In the genomic region with DNA sequence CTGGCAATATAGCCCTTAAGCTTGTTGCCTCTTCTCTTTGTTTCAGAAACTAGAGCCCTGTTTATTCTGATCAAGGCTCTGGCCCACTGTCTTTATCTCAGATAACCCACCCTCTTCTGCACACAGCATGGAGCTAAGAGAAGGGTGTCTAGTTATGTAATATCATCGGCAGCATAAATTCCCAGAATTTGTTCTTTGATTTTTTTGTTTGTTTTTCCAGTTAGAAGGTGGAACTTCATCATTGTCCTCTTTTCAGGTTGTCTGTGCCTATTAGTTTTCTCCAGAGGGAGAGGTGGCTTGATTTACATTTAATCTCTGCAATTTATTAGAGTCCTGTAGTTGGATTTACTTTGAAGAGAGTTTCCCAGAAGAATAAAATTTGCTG, we compare ENCODE assay signal across 25 cellular contexts. TPM values are rescaled to one million over a fixed set of nuclear protein-coding genes. Genes with fewer than 3 reads are reported as not detected.
DNase-seq lines count a peak whose midpoint lies in the region; ATAC-seq, FAIRE-seq and TF ChIP-seq lines count a peak whose summit lies in the region.
"Had no signal": no experiment of that assay in that cellular context is flagged by ENCODE, and none has a peak within 500 bp of the region (broad histone marks: within the 10 kb centered on the region; RNA-seq: fewer than 3 reads in every experiment).

No MANE protein-coding gene starts in this region.

- peak overlapping the region; percentile 85 for H4K5ac ChIP-seq in H1 (ENCODE audit: insufficient read length, low read depth, low read length)

- DNase-seq in HepG2 (ENCODE audit: low spot score) (no peak), H1 (ENCODE audit: low read depth in 1 of 2, low spot score in 2 of 2) (no peak), kidney tubule cell (ENCODE audit: low spot score) (no peak), cerebellar cortex (ENCODE audit: low spot score) (no peak)
- DNase-seq: CD8-positive, alpha-beta memory T cell; DMS 273 treated with DMSO at 0.1 percent for 48 hours; DND-41; HFFc6; KG1; MG63; NCI-H2029; NCI-H446 treated with DMSO at 0.1 percent for 48 hours; NCI-H526; NCI-H82; Right ventricle myocardium superior; RPMI8226 had no signal

- H3K4me2 ChIP-seq in HepG2 (ENCODE audit: low read depth, low read length) (no peak overlapping the region), H1 (ENCODE audit: insufficient read depth in 1 of 2, low read depth in 2 of 2, low read length in 2 of 2) (peak overlapping the region; percentile 51 to 59)

- no peak overlapping the region for H3K9ac ChIP-seq in liver (ENCODE audit: low read depth in 1 of 2, low read length in 2 of 2)
- H3K9ac ChIP-seq in HepG2 (ENCODE audit: insufficient read depth, low read depth, low read length), result no peak overlapping the region
- peak overlapping the region in 1 of 4 experiments; percentile 14; a peak in 2 of 7 replicates for H3K9ac ChIP-seq in H1 (replicated peaks in 1 of 4; ENCODE audit: extremely low read depth in 1 of 4, low read depth in 3 of 4, low read length in 3 of 4)
- peak overlapping the region; percentile 81 for H3K9ac ChIP-seq in iPS-20b (ENCODE audit: low read depth, low read length)

- H2BK5ac ChIP-seq in H1 (ENCODE audit: low read depth, low read length), result peak overlapping the region; percentile 99

- no TSS peak for BruUV-seq in HepG2 (replicated peaks; lab: Mats Ljungman, UMichigan)

- FAIRE-seq in HepG2 (lab: Jason Lieb, UNC) (no peak), H1 (lab: Jason Lieb, UNC) (no peak)

- peak overlapping the region; percentile 97 for H2BK20ac ChIP-seq in H1 (ENCODE audit: low read length)

- H2BK15ac ChIP-seq in H1 (ENCODE audit: low read length), result no peak overlapping the region

- H3K4ac ChIP-seq in H1 (replicated peaks; ENCODE audit: insufficient read length, low read depth, low read length), result peak overlapping the region; percentile 40

- no peaks in the 10 kb centered on the region for H4K20me1 ChIP-seq in HepG2 (ENCODE audit: insufficient read depth, low read length)
- no peaks in the 10 kb centered on the region for H4K20me1 ChIP-seq in H1 (replicated peaks in 1 of 2; ENCODE audit: control insufficient read depth in 1 of 2, insufficient read depth in 2 of 2, low read length in 2 of 2)

- H4K91ac ChIP-seq in H1 (replicated peaks; ENCODE audit: insufficient read length, low read length), result peak overlapping the region; percentile 67

- H3K23ac ChIP-seq in H1 (ENCODE audit: insufficient read length), result no peak overlapping the region

- H3K4me3 ChIP-seq in liver (ENCODE audit: low read depth in 1 of 3, low read length in 3 of 3) (no peak overlapping the region), HepG2 (replicated peaks in 1 of 3; ENCODE audit: insufficient read depth in 1 of 3, low read depth in 2 of 3, low read length in 3 of 3) (no peak overlapping the region), H1 (ENCODE audit: extremely low read depth in 1 of 4, insufficient read depth in 2 of 4, low read depth in 3 of 4, low read length in 4 of 4) (peak overlapping the region in 1 of 4 experiments; percentile 45; a peak in 2 of 8 replicates), iPS-20b (ENCODE audit: low read length) (peak overlapping the region; percentile 54)
- H3K4me3 ChIP-seq: MG63, SJSA1 had no signal

- no peaks in the 10 kb centered on the region for H3K79me2 ChIP-seq in HepG2 (ENCODE audit: insufficient read depth, low read length)
- H3K79me2 ChIP-seq in H1 (ENCODE audit: control insufficient read depth in 1 of 2, insufficient read depth in 2 of 2, low read length in 2 of 2), result peaks cover 0 to 18% of the 10 kb centered on the region in 2 experiments; a peak in 3 of 4 replicates

- H3K27ac ChIP-seq in liver (ENCODE audit: low read depth in 1 of 2, low read length in 2 of 2) (peak overlapping the region; percentile 19 to 69), HepG2 (ENCODE audit: extremely low read length, insufficient read depth, low read length) (no peak overlapping the region), H1 (ENCODE audit: low read depth, low read length) (peak overlapping the region; percentile 91), iPS-20b (ENCODE audit: low read length) (peak overlapping the region; percentile 90)
- H3K27ac ChIP-seq: 22Rv1, HL-60, SJSA1 had no signal

- H3K79me1 ChIP-seq in H1 (ENCODE audit: low read depth, low read length), result no peaks in the 10 kb centered on the region

- TF ChIP-seq EP300 in HepG2 (IDR thresholded peaks at IDR 0.05; ENCODE audit: low read depth in 2 of 2, low read length in 2 of 2), result no peak
- no peak for TF ChIP-seq EP300 in HepG2 (CRISPR knock-in tag; IDR thresholded peaks at IDR 0.05; ENCODE audit: borderline replicate concordance)
- TF ChIP-seq EP300 in H1 (IDR thresholded peaks at IDR 0.05; ENCODE audit: borderline replicate concordance in 1 of 2, low read depth in 2 of 2, low read length in 2 of 2), result no peak

- H3K23me2 ChIP-seq in H1 (ENCODE audit: low read depth, low read length), result peaks cover 6% of the 10 kb centered on the region; the same call in 1 of the 2 replicates

- H3K9me3 ChIP-seq in liver (ENCODE audit: control insufficient read depth in 4 of 4, low read length in 3 of 4) (no peaks in the 10 kb centered on the region), HepG2 (ENCODE audit: low read length) (no peaks in the 10 kb centered on the region), H1 (ENCODE audit: insufficient read depth in 2 of 2, low read depth in 1 of 2, low read length in 1 of 2) (no peaks in the 10 kb centered on the region), iPS-20b (ENCODE audit: insufficient read depth, low read depth, low read length) (no peaks in the 10 kb centered on the region)
- H3K9me3 ChIP-seq: MG63, SJSA1 had no signal

- ATAC-seq in HepG2 (no peak), HG03439 (IDR thresholded peaks at IDR 0.05; ENCODE audit: unreplicated experiment) (no peak), HG02884 (IDR thresholded peaks at IDR 0.05; ENCODE audit: unreplicated experiment) (no peak)

- POLR2A ChIA-PET in HepG2 (lab: Yijun Ruan, JAX), result interaction anchor here (1.2 to 2.1 kb wide), 3 partner anchors 9 to 16 kb away, joined by 3 to 22 read pairs (median 6); a partner anchor contains a TSS
- POLR2A ChIA-PET in H1 (lab: Charles Lee; ENCODE audit: partially characterized antibody), result interaction anchor here (0.6 to 5.8 kb wide), 9 partner anchors 8 to 1744 kb away, joined by 3 to 37 read pairs (median 4); a partner anchor contains a TSS

- TF ChIP-seq CTCF in liver (IDR thresholded peaks at IDR 0.05; ENCODE audit: low read depth, low read length, missing input control) (no peak), HepG2 (CRISPR knock-in tag; IDR thresholded peaks at IDR 0.05) (no peak), H1 (IDR thresholded peaks at IDR 0.05; ENCODE audit: control extremely low read depth in 1 of 3, insufficient read depth in 1 of 3, low read depth in 1 of 3, low read length in 3 of 3) (no peak)

- H2AFZ ChIP-seq in HepG2 (ENCODE audit: low read length), result no peak overlapping the region
- H2AFZ ChIP-seq in H1 (ENCODE audit: low read length), result no peak overlapping the region

- peak overlapping the region; percentile 91; the same call in 1 of the 2 replicates for H2BK12ac ChIP-seq in H1 (ENCODE audit: low read depth, low read length)

- H4K8ac ChIP-seq in H1 (ENCODE audit: extremely low read depth, insufficient read depth, low read length), result no peak overlapping the region

- H3K36me3 ChIP-seq in liver (ENCODE audit: control insufficient read depth in 4 of 4, insufficient read depth in 3 of 4, low read depth in 1 of 4, low read length in 3 of 4), result peaks cover 2 to 27% (median 14%) of the 10 kb centered on the region in 4 donors
- H3K36me3 ChIP-seq in HepG2 (replicated peaks in 1 of 2; ENCODE audit: control insufficient read depth in 1 of 2, insufficient read depth in 2 of 2, low read length in 2 of 2), result no peaks in the 10 kb centered on the region
- H3K36me3 ChIP-seq in H1 (ENCODE audit: control insufficient read depth in 2 of 4, insufficient read depth in 4 of 4, low read length in 3 of 4), result peaks cover 0 to 17% (median 6%) of the 10 kb centered on the region in 4 experiments; a peak in 4 of 8 replicates
- peaks cover 4% of the 10 kb centered on the region; the same call in 1 of the 2 replicates for H3K36me3 ChIP-seq in iPS-20b (ENCODE audit: insufficient read depth, low read depth, low read length)
- H3K36me3 ChIP-seq: MG63, SJSA1 had no signal

- no peak overlapping the region for H3K14ac ChIP-seq in H1 (ENCODE audit: insufficient read length)

- TF ChIP-seq POLR2A in HepG2 (IDR thresholded peaks at IDR 0.05; ENCODE audit: insufficient read depth in 1 of 2, low read depth in 2 of 2, low read length in 2 of 2), result no peak
- TF ChIP-seq POLR2A in H1 (IDR thresholded peaks at IDR 0.05; ENCODE audit: control extremely low read depth in 1 of 2, low read depth in 2 of 2, low read length in 2 of 2), result no peak

- WGBS in liver, result 27% methylated on average over 1 of the region's 1 CpG
- 19% methylated on average over 1 of the region's 1 CpG for WGBS in HepG2 (ENCODE audit: low lambda C conversion rate)
- 50% methylated on average over 1 of the region's 1 CpG; no CpG with 5 or more reads in 1 of the 2 experiments for WGBS in H1 (ENCODE audit: extremely low coverage in 1 of 2, insufficient coverage in 1 of 2, insufficient read length in 1 of 2, insufficient replicate concordance in 2 of 2, low coverage in 1 of 2, low lambda C conversion rate in 2 of 2, missing lambda C conversion rate in 1 of 2), 2 experiments

- CTCF ChIA-PET in HepG2 (lab: Yijun Ruan, JAX; ENCODE audit: low intra/inter-chr PET ratio, low total read pairs), result no interaction called here
- CTCF ChIA-PET in H1 (lab: Charles Lee; ENCODE audit: partially characterized antibody), result interaction anchor here (1.3 kb wide), 1 partner anchor 47 kb away, joined by 4 read pairs; no protein-coding TSS in a partner anchor

- peak overlapping the region; percentile 36 for H3K56ac ChIP-seq in H1 (replicated peaks; ENCODE audit: insufficient read length, low read depth, low read length)

- peak overlapping the region; percentile 91 for H2BK120ac ChIP-seq in H1 (replicated peaks; ENCODE audit: low read depth, low read length)

- in situ Hi-C loops in HepG2 (cut with HindIII; ENCODE audit: extremely low pct_ligation_motif_present, low pct_unique_long_range_greater_than_20kb), result no loop called here

- peak overlapping the region; percentile 79; the same call in 1 of the 2 replicates for H3K18ac ChIP-seq in H1 (ENCODE audit: extremely low read depth, low read length)

- no peaks in the 10 kb centered on the region for H3K27me3 ChIP-seq in liver (ENCODE audit: control insufficient read depth in 4 of 4, insufficient read depth in 4 of 4, low read length in 3 of 4)
- no peaks in the 10 kb centered on the region for H3K27me3 ChIP-seq in HepG2 (ENCODE audit: control insufficient read depth in 1 of 2, insufficient read depth in 2 of 2, low read length in 2 of 2)
- no peaks in the 10 kb centered on the region for H3K27me3 ChIP-seq in H1 (replicated peaks in 1 of 4; ENCODE audit: control insufficient read depth in 3 of 4, extremely low read depth in 1 of 4, insufficient read depth in 3 of 4, low read length in 3 of 4)
- no peaks in the 10 kb centered on the region for H3K27me3 ChIP-seq in iPS-20b (ENCODE audit: insufficient read depth, low read length)
- H3K27me3 ChIP-seq: MG63, SJSA1 had no signal

- H3K4me1 ChIP-seq in liver (ENCODE audit: control insufficient read depth in 4 of 4, insufficient read depth in 4 of 4, low read length in 3 of 4) (peaks cover 4 to 17% (median 12%) of the 10 kb centered on the region in 4 donors), HepG2 (ENCODE audit: insufficient read depth, low read length) (peaks cover 18% of the 10 kb centered on the region), H1 (replicated peaks in 1 of 4; ENCODE audit: control insufficient read depth in 3 of 4, insufficient read depth in 4 of 4, low read length in 3 of 4) (peaks cover 7 to 26% (median 23%) of the 10 kb centered on the region in 4 experiments; a peak in 6 of 7 replicates), iPS-20b (ENCODE audit: insufficient read depth, low read length) (peaks cover 43% of the 10 kb centered on the region)
- H3K4me1 ChIP-seq: SJSA1 had no signal

- intact Hi-C loops in HepG2 (cut with micrococcal nuclease; ENCODE audit: unreplicated experiment), result no loop called here

- H2AK5ac ChIP-seq in H1 (ENCODE audit: low read depth, low read length), result peak overlapping the region; percentile 72; the same call in 1 of the 2 replicates

- TF ChIP-seq RAD21 in liver (IDR thresholded peaks at IDR 0.05) (no peak), HepG2 (CRISPR knock-in tag; IDR thresholded peaks at IDR 0.05) (no peak), H1 (IDR thresholded peaks at IDR 0.05 in 1 of 2, conservative IDR thresholded peaks at IDR 0.05 in 1 of 2; ENCODE audit: low read depth in 2 of 2, low read length in 2 of 2) (no peak)

RNA-seq across cellular contexts. Expression of a gene that starts 15.3 kb away (rescaled TPM):
- total RNA-seq in liver, result 100 to 1,000 TPM in 1 of 2 donors, 10 to 100 TPM in 1; 54.6 to 207 TPM
- polyA plus RNA-seq in liver, result 100 to 1,000 TPM; 100 to 130 TPM
- 27.6 and 58.0 TPM in 2 replicates for total RNA-seq in HepG2 (2016; rRNA removed; fragmentation: Illumina TruSeq; extraction: Trizol)
- 7.0 and 7.4 TPM in 2 replicates for total RNA-seq in HepG2 (2016; cell fraction: cytosol; rRNA removed; fragmentation: Illumina TruSeq; extraction: Trizol; ENCODE audit: low read depth)
- 25.4 and 56.7 TPM in 2 replicates for total RNA-seq in HepG2 (2016; cell fraction: insoluble cytoplasmic fraction; rRNA removed; fragmentation: Illumina TruSeq; extraction: Trizol)
- 11.6 and 12.3 TPM in 2 replicates for total RNA-seq in HepG2 (2016; cell fraction: membrane; rRNA removed; fragmentation: Illumina TruSeq; extraction: Trizol)
- 72.8 and 74.4 TPM in 2 replicates for total RNA-seq in HepG2 (2016; cell fraction: nucleus; rRNA removed; fragmentation: Illumina TruSeq; extraction: Trizol)
- polyA plus RNA-seq in HepG2 (2011; rRNA removed), result 35.1 and 48.7 TPM in 2 replicates
- polyA plus RNA-seq in HepG2 (2011; cell fraction: cytosol; rRNA removed), result 18.9 and 37.4 TPM in 2 replicates
- 73.5 and 117 TPM in 2 replicates for polyA plus RNA-seq in HepG2 (2011; cell fraction: nucleus; rRNA removed)
- polyA plus RNA-seq in HepG2 (2012), result 46.7 and 65.0 TPM in 2 replicates
- 4.0 and 4.8 TPM in 2 replicates for polyA plus RNA-seq in HepG2 (2016; cell fraction: cytosol; fragmentation: Illumina TruSeq; extraction: Trizol; ENCODE audit: low read depth)
- polyA plus RNA-seq in HepG2 (2016; cell fraction: insoluble cytoplasmic fraction; fragmentation: Illumina TruSeq; extraction: Trizol; ENCODE audit: low read depth), result 21.2 and 23.4 TPM in 2 replicates
- 6.0 and 7.5 TPM in 2 replicates for polyA plus RNA-seq in HepG2 (2016; cell fraction: membrane; fragmentation: Illumina TruSeq; extraction: Trizol; ENCODE audit: low read depth)
- 107 and 113 TPM in 2 replicates for polyA plus RNA-seq in HepG2 (2016; cell fraction: nucleus; fragmentation: Illumina TruSeq; extraction: Trizol; ENCODE audit: insufficient read depth, low read depth)
- 18.4 TPM in 1 of 2 replicates, not detected in the other for polyA minus RNA-seq in HepG2 (2011; rRNA and poly(A)+ RNA removed; ENCODE audit: low replicate concordance)
- 13.9 and 27.5 TPM in 2 replicates for polyA minus RNA-seq in HepG2 (2011; cell fraction: cytosol; rRNA and poly(A)+ RNA removed)
- 74.5 and 137 TPM in 2 replicates for polyA minus RNA-seq in HepG2 (2011; cell fraction: nucleus; rRNA and poly(A)+ RNA removed)
- total RNA-seq in H1 (2021; fragmentation: NEBNext Ultra II Directional; extraction: Animal tissue kit (Norgen Biotek cat#: 25700)), result 0.54 and 0.99 TPM in 2 replicates
- polyA plus RNA-seq in H1 (2011; rRNA removed), result 0.27 and 0.55 TPM in 2 replicates
- 0.58 TPM for polyA plus RNA-seq in H1 (2011; cell fraction: cytosol; rRNA removed)
- 1.1 TPM for polyA plus RNA-seq in H1 (2011; cell fraction: nucleus; rRNA removed)
- polyA plus RNA-seq in H1 (2012, experiment 1 of 2), result 0.25 to 0.98 TPM (median 0.59 TPM) in 4 replicates
- polyA plus RNA-seq in H1 (2012, experiment 2 of 2), result not detected
- 0.95 TPM for polyA plus RNA-seq in H1 (2013, experiment 1 of 2)
- polyA plus RNA-seq in H1 (2013, experiment 2 of 2), result 0.94 TPM
- 0.63 and 0.91 TPM in 2 replicates for polyA minus RNA-seq in H1 (2011; rRNA and poly(A)+ RNA removed)
- polyA minus RNA-seq in H1 (2011; cell fraction: cytosol; rRNA and poly(A)+ RNA removed), result not detected
- 0.80 TPM for polyA minus RNA-seq in H1 (2011; cell fraction: nucleus; rRNA and poly(A)+ RNA removed)
- total RNA-seq: B cell; CD8-positive, alpha-beta memory T cell; HFFc6; SJSA1 had no signal
- polyA plus RNA-seq: CD14-positive monocyte; CD8-positive, alpha-beta memory T cell had no signal

RNA-seq across cellular contexts. Expression of a gene that starts 23.4 kb away (rescaled TPM):
- total RNA-seq in liver (10 to 100 TPM; 46.8 to 73.7 TPM), HepG2 (2016; rRNA removed; fragmentation: Illumina TruSeq; extraction: Trizol) (0.49 and 0.59 TPM in 2 replicates)
- polyA plus RNA-seq in liver (10 to 100 TPM; 36.5 to 78.9 TPM), HepG2 (2011; rRNA removed) (0.26 and 0.67 TPM in 2 replicates), H1 (2011; rRNA removed) (7.5 and 12.0 TPM in 2 replicates)
- not detected in 2 replicates for total RNA-seq in HepG2 (2016; cell fraction: cytosol; rRNA removed; fragmentation: Illumina TruSeq; extraction: Trizol; ENCODE audit: low read depth)
- total RNA-seq in HepG2 (2016; cell fraction: insoluble cytoplasmic fraction; rRNA removed; fragmentation: Illumina TruSeq; extraction: Trizol), result 0.32 TPM in 1 of 2 replicates, not detected in the other
- total RNA-seq in HepG2 (2016; cell fraction: membrane; rRNA removed; fragmentation: Illumina TruSeq; extraction: Trizol), result 0.19 and 0.21 TPM in 2 replicates
- total RNA-seq in HepG2 (2016; cell fraction: nucleus; rRNA removed; fragmentation: Illumina TruSeq; extraction: Trizol), result 0.28 and 1.6 TPM in 2 replicates
- polyA plus RNA-seq in HepG2 (2011; cell fraction: cytosol; rRNA removed), result 0.17 and 0.38 TPM in 2 replicates
- polyA plus RNA-seq in HepG2 (2011; cell fraction: nucleus; rRNA removed), result 0.35 and 0.50 TPM in 2 replicates
- 1.7 and 2.7 TPM in 2 replicates for polyA plus RNA-seq in HepG2 (2012)
- 0.08 TPM in 1 of 2 replicates, not detected in the other for polyA plus RNA-seq in HepG2 (2016; cell fraction: cytosol; fragmentation: Illumina TruSeq; extraction: Trizol; ENCODE audit: low read depth)
- polyA plus RNA-seq in HepG2 (2016; cell fraction: insoluble cytoplasmic fraction; fragmentation: Illumina TruSeq; extraction: Trizol; ENCODE audit: low read depth), result 0.22 and 0.24 TPM in 2 replicates
- 0.14 and 0.16 TPM in 2 replicates for polyA plus RNA-seq in HepG2 (2016; cell fraction: membrane; fragmentation: Illumina TruSeq; extraction: Trizol; ENCODE audit: low read depth)
- 1.4 and 1.5 TPM in 2 replicates for polyA plus RNA-seq in HepG2 (2016; cell fraction: nucleus; fragmentation: Illumina TruSeq; extraction: Trizol; ENCODE audit: insufficient read depth, low read depth)
- polyA minus RNA-seq in HepG2 (2011; rRNA and poly(A)+ RNA removed; ENCODE audit: low replicate concordance), result 0.56 TPM in 1 of 2 replicates, not detected in the other
- 0.69 TPM in 1 of 2 replicates, not detected in the other for polyA minus RNA-seq in HepG2 (2011; cell fraction: cytosol; rRNA and poly(A)+ RNA removed)
- 0.25 TPM in 1 of 2 replicates, not detected in the other for polyA minus RNA-seq in HepG2 (2011; cell fraction: nucleus; rRNA and poly(A)+ RNA removed)
- 20.1 and 20.9 TPM in 2 replicates for total RNA-seq in H1 (2021; fragmentation: NEBNext Ultra II Directional; extraction: Animal tissue kit (Norgen Biotek cat#: 25700))
- polyA plus RNA-seq in H1 (2011; cell fraction: cytosol; rRNA removed), result 13.2 TPM
- polyA plus RNA-seq in H1 (2011; cell fraction: nucleus; rRNA removed), result 9.8 TPM
- polyA plus RNA-seq in H1 (2012, experiment 1 of 2), result 21.0 to 30.7 TPM (median 21.7 TPM) in 4 replicates
- polyA plus RNA-seq in H1 (2012, experiment 2 of 2), result 2.5 TPM
- 16.9 TPM for polyA plus RNA-seq in H1 (2013, experiment 1 of 2)
- 15.6 TPM for polyA plus RNA-seq in H1 (2013, experiment 2 of 2)
- 11.2 and 18.7 TPM in 2 replicates for polyA minus RNA-seq in H1 (2011; rRNA and poly(A)+ RNA removed)
- polyA minus RNA-seq in H1 (2011; cell fraction: cytosol; rRNA and poly(A)+ RNA removed), result 7.1 TPM
- polyA minus RNA-seq in H1 (2011; cell fraction: nucleus; rRNA and poly(A)+ RNA removed), result 5.7 TPM
- total RNA-seq: HFFc6, SJSA1 had no signal
- polyA plus RNA-seq: CD14-positive monocyte; CD8-positive, alpha-beta memory T cell had no signal

RNA-seq across cellular contexts. Expression of a gene that starts 59.4 kb away (rescaled TPM):
- total RNA-seq in liver, result 100 to 1,000 TPM in 1 of 2 donors, 10 to 100 TPM in 1; 28.4 to 119 TPM
- 10 to 100 TPM; 27.9 to 41.8 TPM for polyA plus RNA-seq in liver
- 2.1 and 7.2 TPM in 2 replicates for total RNA-seq in HepG2 (2016; rRNA removed; fragmentation: Illumina TruSeq; extraction: Trizol)
- total RNA-seq in HepG2 (2016; cell fraction: cytosol; rRNA removed; fragmentation: Illumina TruSeq; extraction: Trizol; ENCODE audit: low read depth), result 1.5 and 2.2 TPM in 2 replicates
- 3.0 and 6.9 TPM in 2 replicates for total RNA-seq in HepG2 (2016; cell fraction: insoluble cytoplasmic fraction; rRNA removed; fragmentation: Illumina TruSeq; extraction: Trizol)
- total RNA-seq in HepG2 (2016; cell fraction: membrane; rRNA removed; fragmentation: Illumina TruSeq; extraction: Trizol), result 2.9 and 3.1 TPM in 2 replicates
- 14.3 and 14.6 TPM in 2 replicates for total RNA-seq in HepG2 (2016; cell fraction: nucleus; rRNA removed; fragmentation: Illumina TruSeq; extraction: Trizol)
- 4.7 and 6.2 TPM in 2 replicates for polyA plus RNA-seq in HepG2 (2011; rRNA removed)
- 2.1 and 3.2 TPM in 2 replicates for polyA plus RNA-seq in HepG2 (2011; cell fraction: cytosol; rRNA removed)
- 16.5 and 24.0 TPM in 2 replicates for polyA plus RNA-seq in HepG2 (2011; cell fraction: nucleus; rRNA removed)
- 6.6 and 6.7 TPM in 2 replicates for polyA plus RNA-seq in HepG2 (2012)
- polyA plus RNA-seq in HepG2 (2016; cell fraction: cytosol; fragmentation: Illumina TruSeq; extraction: Trizol; ENCODE audit: low read depth), result 1.9 and 2.1 TPM in 2 replicates
- 2.6 and 2.9 TPM in 2 replicates for polyA plus RNA-seq in HepG2 (2016; cell fraction: insoluble cytoplasmic fraction; fragmentation: Illumina TruSeq; extraction: Trizol; ENCODE audit: low read depth)
- 2.3 and 2.6 TPM in 2 replicates for polyA plus RNA-seq in HepG2 (2016; cell fraction: membrane; fragmentation: Illumina TruSeq; extraction: Trizol; ENCODE audit: low read depth)
- polyA plus RNA-seq in HepG2 (2016; cell fraction: nucleus; fragmentation: Illumina TruSeq; extraction: Trizol; ENCODE audit: insufficient read depth, low read depth), result 40.3 and 41.1 TPM in 2 replicates
- 0.82 and 1.7 TPM in 2 replicates for polyA minus RNA-seq in HepG2 (2011; rRNA and poly(A)+ RNA removed; ENCODE audit: low replicate concordance)
- polyA minus RNA-seq in HepG2 (2011; cell fraction: cytosol; rRNA and poly(A)+ RNA removed), result 1.6 and 2.0 TPM in 2 replicates
- 9.9 and 14.3 TPM in 2 replicates for polyA minus RNA-seq in HepG2 (2011; cell fraction: nucleus; rRNA and poly(A)+ RNA removed)
- 1.0 and 1.4 TPM in 2 replicates for total RNA-seq in H1 (2021; fragmentation: NEBNext Ultra II Directional; extraction: Animal tissue kit (Norgen Biotek cat#: 25700))
- 0.65 and 0.82 TPM in 2 replicates for polyA plus RNA-seq in H1 (2011; rRNA removed)
- 1.5 TPM for polyA plus RNA-seq in H1 (2011; cell fraction: cytosol; rRNA removed)
- 1.1 TPM for polyA plus RNA-seq in H1 (2011; cell fraction: nucleus; rRNA removed)
- 0.52 to 0.94 TPM (median 0.69 TPM) in 4 replicates for polyA plus RNA-seq in H1 (2012, experiment 1 of 2)
- not detected for polyA plus RNA-seq in H1 (2012, experiment 2 of 2)
- 0.81 TPM for polyA plus RNA-seq in H1 (2013, experiment 1 of 2)
- polyA plus RNA-seq in H1 (2013, experiment 2 of 2), result 0.59 TPM
- polyA minus RNA-seq in H1 (2011; rRNA and poly(A)+ RNA removed), result 0.37 and 0.79 TPM in 2 replicates
- polyA minus RNA-seq in H1 (2011; cell fraction: cytosol; rRNA and poly(A)+ RNA removed), result 1.1 TPM
- polyA minus RNA-seq in H1 (2011; cell fraction: nucleus; rRNA and poly(A)+ RNA removed), result 1.9 TPM
